ENCODE assay signal across 1 cellular context in the genomic region with DNA sequence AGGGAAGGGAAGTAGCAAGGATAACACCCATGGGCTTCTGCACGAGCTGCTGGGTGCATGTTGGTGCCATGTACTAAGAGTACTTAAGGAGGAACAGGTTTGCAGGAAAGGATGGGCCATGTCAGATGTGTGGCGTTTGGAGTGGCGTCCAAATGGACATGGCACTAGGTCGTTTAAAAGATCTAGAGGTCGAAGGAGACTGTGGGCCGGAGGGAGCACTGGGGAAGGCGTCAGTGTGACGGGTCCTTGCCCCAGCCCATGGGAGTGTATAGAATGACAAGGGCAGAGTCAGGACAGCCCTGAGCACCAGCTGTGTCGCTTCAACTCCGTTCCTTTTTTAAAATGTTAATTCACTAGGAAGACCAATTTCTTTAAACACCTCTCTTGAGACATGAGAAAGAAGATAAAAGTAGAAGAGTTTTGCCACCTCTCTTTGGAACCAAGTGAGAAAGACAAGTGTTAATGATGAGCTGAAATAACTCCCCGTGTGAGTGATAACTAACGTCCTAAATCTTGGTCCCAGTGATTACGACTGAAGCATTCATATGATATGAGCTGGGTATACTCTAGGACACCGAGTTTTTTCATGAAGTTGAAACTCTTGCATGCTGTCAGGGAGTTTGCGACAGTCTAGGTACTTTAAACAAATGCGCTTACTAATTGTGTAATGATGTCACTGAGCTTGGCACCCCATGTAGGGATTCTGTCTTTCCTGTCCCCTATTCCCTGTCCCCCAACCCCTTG.
TF ChIP-seq lines count a peak whose summit lies in the region.

No MANE protein-coding gene starts in this region.

TF ChIP-seq in WTC11, 78 proteins besides CTCF, POLR2A, EP300 and RAD21 (continued from another document):
- TF ChIP-seq, protein P1, sequence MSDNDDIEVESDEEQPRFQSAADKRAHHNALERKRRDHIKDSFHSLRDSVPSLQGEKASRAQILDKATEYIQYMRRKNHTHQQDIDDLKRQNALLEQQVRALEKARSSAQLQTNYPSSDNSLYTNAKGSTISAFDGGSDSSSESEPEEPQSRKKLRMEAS (CRISPR knock-in tag; IDR thresholded peaks at IDR 0.05): no peak
- TF ChIP-seq, protein P2, sequence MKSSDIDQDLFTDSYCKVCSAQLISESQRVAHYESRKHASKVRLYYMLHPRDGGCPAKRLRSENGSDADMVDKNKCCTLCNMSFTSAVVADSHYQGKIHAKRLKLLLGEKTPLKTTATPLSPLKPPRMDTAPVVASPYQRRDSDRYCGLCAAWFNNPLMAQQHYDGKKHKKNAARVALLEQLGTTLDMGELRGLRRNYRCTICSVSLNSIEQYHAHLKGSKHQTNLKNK (CRISPR knock-in tag; IDR thresholded peaks at IDR 0.05): no peak
- TF ChIP-seq TP53 (CRISPR knock-in tag; IDR thresholded peaks at IDR 0.05): no peak
- no peak for TF ChIP-seq KAT7 (CRISPR knock-in tag; IDR thresholded peaks at IDR 0.05; ENCODE audit: borderline replicate concordance)
- TF ChIP-seq ZNF138 (CRISPR knock-in tag; conservative IDR thresholded peaks at IDR 0.05): no peak
